ENCODE assay signal across 9 cellular contexts in genomic region chrX:47958943-47959342, GRCh38. TPM values are rescaled to one million over a fixed set of nuclear protein-coding genes. Genes with fewer than 3 reads are reported as not detected.
DNase-seq lines count a peak whose midpoint lies in the region; ATAC-seq, FAIRE-seq and TF ChIP-seq lines count a peak whose summit lies in the region.
"Had no signal": no experiment of that assay in that cellular context is flagged by ENCODE, and none has a peak within 500 bp of the region (broad histone marks: within the 10 kb centered on the region; RNA-seq: fewer than 3 reads in every experiment).

No MANE protein-coding gene starts in this region.

- peak in 1 of 2 donors; percentile 24 for TF ChIP-seq CTCF in left lung (IDR thresholded peaks at IDR 0.05)

- H3K4me3 ChIP-seq in HUES48 (ENCODE audit: low read depth, low read length) (peak overlapping the region; percentile 9; the same call in 1 of the 2 replicates), left lung (no peak overlapping the region)

- peak; percentile 68 for ATAC-seq in left lung

- intact Hi-C loops in left lung (cut with DNase I), result no loop called here

- H3K27ac ChIP-seq in HUES48 (ENCODE audit: low read depth, low read length), result no peak overlapping the region
- H3K27ac ChIP-seq in left lung, result no peak overlapping the region

- no peak overlapping the region for H3K4me3 Mint-ChIP-seq in activated CD4-positive, alpha-beta T cell treated with anti-CD3 and anti-CD28 coated beads, Interleukin-2, amount 10 ng/mL, durations not matched to agents 7 days and 5 days
- H3K4me3 Mint-ChIP-seq: IgD-negative memory B cell had no signal

- H3K9ac ChIP-seq in HUES48 (ENCODE audit: low read depth, low read length), result no peak overlapping the region

- CTCF ChIA-PET in activated CD4-positive, alpha-beta T cell treated with anti-CD3 and anti-CD28 coated beads, Interleukin-2, amount 10 ng/mL, durations not matched to agents 7 days and 5 days (lab: Charles Lee), result no interaction called here

- H3K27me3 Mint-ChIP-seq in activated CD4-positive, alpha-beta T cell treated with anti-CD3 and anti-CD28 coated beads, Interleukin-2, amount 10 ng/mL, durations not matched to agents 7 days and 5 days, result no peaks in the 10 kb centered on the region
- H3K27me3 Mint-ChIP-seq: IgD-negative memory B cell had no signal

- H3K36me3 ChIP-seq in HUES48 (ENCODE audit: control insufficient read depth, insufficient read depth, low read length) (no peaks in the 10 kb centered on the region), left lung (no peaks in the 10 kb centered on the region)

- H3K36me3 Mint-ChIP-seq in activated CD4-positive, alpha-beta T cell treated with anti-CD3 and anti-CD28 coated beads, Interleukin-2, amount 10 ng/mL, durations not matched to agents 7 days and 5 days (ENCODE audit: low read depth), result no peaks in the 10 kb centered on the region
- H3K36me3 Mint-ChIP-seq: IgD-negative memory B cell had no signal

- no peak overlapping the region for H3K27ac Mint-ChIP-seq in activated CD4-positive, alpha-beta T cell treated with anti-CD3 and anti-CD28 coated beads, Interleukin-2, amount 10 ng/mL, durations not matched to agents 7 days and 5 days
- H3K27ac Mint-ChIP-seq: IgD-negative memory B cell had no signal

- no peaks in the 10 kb centered on the region for H3K27me3 ChIP-seq in HUES48 (ENCODE audit: control insufficient read depth, insufficient read depth, low read length)
- no peaks in the 10 kb centered on the region for H3K27me3 ChIP-seq in left lung

- no peak for FAIRE-seq in frontal cortex (lab: Jason Lieb, UNC)

- no peaks in the 10 kb centered on the region for H3K4me1 Mint-ChIP-seq in activated CD4-positive, alpha-beta T cell treated with anti-CD3 and anti-CD28 coated beads, Interleukin-2, amount 10 ng/mL, durations not matched to agents 7 days and 5 days

- no peaks in the 10 kb centered on the region for H3K4me1 ChIP-seq in HUES48 (ENCODE audit: control insufficient read depth, insufficient read depth, low read length)
- no peaks in the 10 kb centered on the region for H3K4me1 ChIP-seq in left lung

- H3K9me3 ChIP-seq in HUES48 (ENCODE audit: control insufficient read depth, insufficient read depth, low read length), result peaks cover 55% of the 10 kb centered on the region
- no peaks in the 10 kb centered on the region for H3K9me3 ChIP-seq in left lung

- POLR2A ChIA-PET in activated CD4-positive, alpha-beta T cell treated with anti-CD3 and anti-CD28 coated beads, Interleukin-2, amount 10 ng/mL, durations not matched to agents 7 days and 5 days (lab: Charles Lee), result no interaction called here

- H3K9me3 Mint-ChIP-seq in activated CD4-positive, alpha-beta T cell treated with anti-CD3 and anti-CD28 coated beads, Interleukin-2, amount 10 ng/mL, durations not matched to agents 7 days and 5 days, result no peaks in the 10 kb centered on the region

- peak; percentile 60 for DNase-seq in ELF-1 (ENCODE audit: low read depth, low spot score)
- DNase-seq in activated CD4-positive, alpha-beta T cell treated with anti-CD3 and anti-CD28 coated beads, Interleukin-2, amount 10 ng/mL, durations not matched to agents 7 days and 5 days, result peak; percentile 19
- DNase-seq in left lung, result no peak
- no peak for DNase-seq in NCI-H2029 (lab: John Stamatoyannopoulos, UW)
- no peak for DNase-seq in retina
- DNase-seq in NCI-H774 (lab: John Stamatoyannopoulos, UW), result no peak
- no peak for DNase-seq in frontal cortex (ENCODE audit: low spot score in 2 of 2)

RNA-seq across cellular contexts. Expression of gene ZNF182, which starts 44.8 kb away (rescaled TPM):
- 10 to 100 TPM; 10.5 to 12.3 TPM for total RNA-seq in activated CD4-positive, alpha-beta T cell treated with anti-CD3 and anti-CD28 coated beads, Interleukin-2, amount 10 ng/mL, durations not matched to agents 7 days and 5 days
- total RNA-seq in left lung (1 to 10 TPM; 5.1 to 5.9 TPM), frontal cortex (7.3 TPM)

RNA-seq across cellular contexts. Expression of gene SPACA5, which starts 47.8 kb away (rescaled TPM):
- total RNA-seq in activated CD4-positive, alpha-beta T cell treated with anti-CD3 and anti-CD28 coated beads, Interleukin-2, amount 10 ng/mL, durations not matched to agents 7 days and 5 days, result under 1 TPM; 0.32 to 0.40 TPM
- total RNA-seq in left lung, result not detected
- total RNA-seq in frontal cortex, result not detected

Comparison
In these comparisons a context has a peak if more than half of its experiments do, and no peak if none do; other contexts are left out.
1. DNase-seq: peak in ELF-1 (single experiment) and activated CD4-positive, alpha-beta T cell treated with anti-CD3 and anti-CD28 coated beads, Interleukin-2, amount 10 ng/mL, durations not matched to agents 7 days and 5 days (single experiment); none in left lung (0 of 2), NCI-H2029 (single experiment), retina (single experiment), NCI-H774 (single experiment) and frontal cortex (0 of 2).